ENCODE assay signal across 21 cellular contexts in genomic region chr1:156755527-156755950, GRCh38.
"Had no signal": no experiment of that assay in that cellular context is flagged by ENCODE, and none has a peak within 500 bp of the region (broad histone marks: within the 10 kb centered on the region; RNA-seq: fewer than 3 reads in every experiment).

No MANE protein-coding gene starts in this region.

- DNase-seq: activated CD4-positive, alpha-beta T cell treated with anti-CD3 and anti-CD28 coated beads for 36 hours; activated CD4-positive, alpha-beta T cell treated with anti-CD3 and anti-CD28 coated beads, Interleukin-2, amount 50 U/mL, for 48 hours; activated gamma-delta T cell treated with Interleukin-2 at 50 U/mL for 16 hours; activated naive CD8-positive, alpha-beta T cell treated with anti-CD3 and anti-CD28 coated beads for 36 hours; amniotic stem cell; colonic mucosa; heart left ventricle; kidney glomerular epithelial cell; natural killer cell; stimulated activated CD4-positive, alpha-beta T cell treated with anti-CD3 and anti-CD28 coated beads, Interleukin-4, amount 100 ng/mL, for 4 hours; stimulated activated naive CD4-positive, alpha-beta T cell treated with Interleukin-2 at 50 U/mL for 16 hours; substantia nigra; T-cell had no signal

- H3K36me3 ChIP-seq: colonic mucosa, gastroesophageal sphincter, heart left ventricle, spleen, tibial artery had no signal

- FAIRE-seq: endometrium had no signal

- H3K9me3 ChIP-seq: colonic mucosa, gastroesophageal sphincter, heart left ventricle, spleen, tibial artery had no signal

- H3K27me3 Mint-ChIP-seq: activated CD4-positive, alpha-beta T cell treated with anti-CD3 and anti-CD28 coated beads for 36 hours; activated naive CD8-positive, alpha-beta T cell treated with anti-CD3 and anti-CD28 coated beads for 36 hours; central memory CD8-positive, alpha-beta T cell; memory B cell; T-cell had no signal

- H3K36me3 Mint-ChIP-seq: memory B cell, natural killer cell, T-cell, WTC11 had no signal

- H3K27me3 ChIP-seq: colonic mucosa, gastroesophageal sphincter, heart left ventricle, spleen, tibial artery had no signal

- ATAC-seq: activated CD4-positive, alpha-beta T cell treated with anti-CD3 and anti-CD28 coated beads for 36 hours; gastroesophageal sphincter; heart left ventricle; natural killer cell; T-cell; WTC11 had no signal

- H2AFZ ChIP-seq: parathyroid adenoma had no signal

- H3K27ac Mint-ChIP-seq: activated CD4-positive, alpha-beta T cell treated with anti-CD3 and anti-CD28 coated beads for 36 hours; activated naive CD8-positive, alpha-beta T cell treated with anti-CD3 and anti-CD28 coated beads for 36 hours; memory B cell; natural killer cell; T-cell; WTC11 had no signal

- H3K27ac ChIP-seq: colonic mucosa, gastroesophageal sphincter, parathyroid adenoma, spleen, tibial artery had no signal

- H3K9ac ChIP-seq: parathyroid adenoma had no signal

- H3K4me3 ChIP-seq: colonic mucosa, gastroesophageal sphincter, heart left ventricle, spleen, tibial artery had no signal

- H3K4me3 Mint-ChIP-seq: activated CD4-positive, alpha-beta T cell treated with anti-CD3 and anti-CD28 coated beads for 36 hours; activated naive CD8-positive, alpha-beta T cell treated with anti-CD3 and anti-CD28 coated beads for 36 hours; central memory CD8-positive, alpha-beta T cell; memory B cell; natural killer cell; T-cell; WTC11 had no signal

- H3K4me1 ChIP-seq: parathyroid adenoma had no signal

- H3K9me3 Mint-ChIP-seq: activated naive CD8-positive, alpha-beta T cell treated with anti-CD3 and anti-CD28 coated beads for 36 hours; central memory CD8-positive, alpha-beta T cell; memory B cell; natural killer cell; T-cell; WTC11 had no signal
